In the genomic region with DNA sequence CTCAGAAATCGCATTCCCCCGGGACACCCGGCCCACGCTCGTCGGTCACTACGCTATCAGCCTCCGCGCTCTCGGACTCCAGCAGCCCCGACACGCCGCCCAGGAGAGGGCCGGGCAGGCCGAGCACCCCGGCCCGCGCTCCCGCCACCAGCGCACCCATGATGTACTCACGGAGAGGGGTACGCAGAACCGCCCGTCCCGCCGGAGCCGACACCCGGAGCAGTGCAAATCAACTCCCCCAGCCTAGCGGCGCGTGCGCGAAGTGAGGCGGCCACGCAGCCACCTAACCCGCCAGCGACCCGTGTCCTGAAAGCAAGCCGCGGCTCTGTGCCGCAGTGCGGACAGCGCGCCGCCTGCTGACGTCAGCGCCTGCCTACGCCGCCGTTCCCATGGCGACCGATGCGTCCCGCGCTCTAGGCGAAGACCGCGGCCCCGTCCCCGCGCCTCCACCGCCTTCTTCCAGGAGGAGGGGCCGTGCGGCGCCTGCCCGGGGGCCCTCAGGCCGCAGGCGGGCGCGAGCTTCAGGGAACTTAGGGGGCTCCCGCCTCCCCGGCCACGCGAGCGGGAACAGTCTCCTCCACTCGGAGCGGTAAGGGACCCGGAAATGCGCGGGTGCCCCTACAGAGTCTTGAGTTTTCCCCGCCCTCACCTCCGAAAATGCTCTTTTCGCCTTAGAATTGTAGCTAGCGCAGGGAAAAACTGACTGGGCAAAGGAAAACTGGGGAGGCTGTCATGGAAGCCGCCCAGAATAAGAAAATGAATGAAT, we compare ENCODE assay signal across 1 cellular context.
A peak's percentile ranks its signal among the peaks of the same experiment; 100 is the strongest.
TF ChIP-seq lines count a peak whose summit lies in the region.

A gene (minus strand): TSS at position 329 of the 766 bp plus-strand sequence. CDS start 5,503 bp downstream, outside the sequence.

TF ChIP-seq in SK-N-SH, 30 proteins besides CTCF, POLR2A, EP300 and RAD21 (continued from another document):
- TF ChIP-seq EZH2phosphoT487 (IDR thresholded peaks at IDR 0.05; ENCODE audit: borderline replicate concordance, low read depth) (no peak), NFIC (IDR thresholded peaks at IDR 0.05; ENCODE audit: borderline replicate concordance) (no peak), MXI1 (IDR thresholded peaks at IDR 0.05; ENCODE audit: low read depth, low read length) (peak; percentile 95), YY1 (IDR thresholded peaks at IDR 0.05; ENCODE audit: low read depth) (no peak), TCF12 (IDR thresholded peaks at IDR 0.05) (no peak), FOSL2 (IDR thresholded peaks at IDR 0.05; ENCODE audit: borderline replicate concordance, low read depth) (no peak), FOXJ3 (CRISPR knock-in tag; IDR thresholded peaks at IDR 0.05) (no peak; the same call in 1 of the 2 replicates), MEF2A (IDR thresholded peaks at IDR 0.05; ENCODE audit: borderline replicate concordance, low read depth) (no peak), CHD2 (IDR thresholded peaks at IDR 0.05; ENCODE audit: low read length, partially characterized antibody) (no peak), RXRA (IDR thresholded peaks at IDR 0.05; ENCODE audit: borderline replicate concordance, low read depth) (no peak), RCOR1 (IDR thresholded peaks at IDR 0.05; ENCODE audit: low read length) (no peak), NRF1 (IDR thresholded peaks at IDR 0.05; ENCODE audit: low read depth, low read length) (peak; percentile 65), FOXM1 (IDR thresholded peaks at IDR 0.05; ENCODE audit: low read depth) (no peak), GATA2 (CRISPR knock-in tag; IDR thresholded peaks at IDR 0.05) (0 out of 2 replicates have a peak, but pooled peaks have one; percentile 26), POLR2AphosphoS5 (IDR thresholded peaks at IDR 0.05; ENCODE audit: low read depth, low read length) (peak; percentile 61; the same call in 1 of the 2 replicates), SMC3 (IDR thresholded peaks at IDR 0.05; ENCODE audit: low read depth, low read length) (no peak), TEAD4 (IDR thresholded peaks at IDR 0.05; ENCODE audit: borderline replicate concordance, insufficient read depth) (no peak), GABPA (IDR thresholded peaks at IDR 0.05; ENCODE audit: low read depth) (no peak)
- TF ChIP-seq, protein P1, sequence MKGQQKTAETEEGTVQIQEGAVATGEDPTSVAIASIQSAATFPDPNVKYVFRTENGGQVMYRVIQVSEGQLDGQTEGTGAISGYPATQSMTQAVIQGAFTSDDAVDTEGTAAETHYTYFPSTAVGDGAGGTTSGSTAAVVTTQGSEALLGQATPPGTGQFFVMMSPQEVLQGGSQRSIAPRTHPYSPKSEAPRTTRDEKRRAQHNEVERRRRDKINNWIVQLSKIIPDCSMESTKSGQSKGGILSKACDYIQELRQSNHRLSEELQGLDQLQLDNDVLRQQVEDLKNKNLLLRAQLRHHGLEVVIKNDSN (IDR thresholded peaks at IDR 0.05; ENCODE audit: borderline replicate concordance, low read depth) = no peak
- TF ChIP-seq, protein P2, sequence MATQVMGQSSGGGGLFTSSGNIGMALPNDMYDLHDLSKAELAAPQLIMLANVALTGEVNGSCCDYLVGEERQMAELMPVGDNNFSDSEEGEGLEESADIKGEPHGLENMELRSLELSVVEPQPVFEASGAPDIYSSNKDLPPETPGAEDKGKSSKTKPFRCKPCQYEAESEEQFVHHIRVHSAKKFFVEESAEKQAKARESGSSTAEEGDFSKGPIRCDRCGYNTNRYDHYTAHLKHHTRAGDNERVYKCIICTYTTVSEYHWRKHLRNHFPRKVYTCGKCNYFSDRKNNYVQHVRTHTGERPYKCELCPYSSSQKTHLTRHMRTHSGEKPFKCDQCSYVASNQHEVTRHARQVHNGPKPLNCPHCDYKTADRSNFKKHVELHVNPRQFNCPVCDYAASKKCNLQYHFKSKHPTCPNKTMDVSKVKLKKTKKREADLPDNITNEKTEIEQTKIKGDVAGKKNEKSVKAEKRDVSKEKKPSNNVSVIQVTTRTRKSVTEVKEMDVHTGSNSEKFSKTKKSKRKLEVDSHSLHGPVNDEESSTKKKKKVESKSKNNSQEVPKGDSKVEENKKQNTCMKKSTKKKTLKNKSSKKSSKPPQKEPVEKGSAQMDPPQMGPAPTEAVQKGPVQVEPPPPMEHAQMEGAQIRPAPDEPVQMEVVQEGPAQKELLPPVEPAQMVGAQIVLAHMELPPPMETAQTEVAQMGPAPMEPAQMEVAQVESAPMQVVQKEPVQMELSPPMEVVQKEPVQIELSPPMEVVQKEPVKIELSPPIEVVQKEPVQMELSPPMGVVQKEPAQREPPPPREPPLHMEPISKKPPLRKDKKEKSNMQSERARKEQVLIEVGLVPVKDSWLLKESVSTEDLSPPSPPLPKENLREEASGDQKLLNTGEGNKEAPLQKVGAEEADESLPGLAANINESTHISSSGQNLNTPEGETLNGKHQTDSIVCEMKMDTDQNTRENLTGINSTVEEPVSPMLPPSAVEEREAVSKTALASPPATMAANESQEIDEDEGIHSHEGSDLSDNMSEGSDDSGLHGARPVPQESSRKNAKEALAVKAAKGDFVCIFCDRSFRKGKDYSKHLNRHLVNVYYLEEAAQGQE (IDR thresholded peaks at IDR 0.05; ENCODE audit: low read depth, low read length) = peak; percentile 49; the same call in 1 of the 2 replicates
- TF ChIP-seq, protein P3, sequence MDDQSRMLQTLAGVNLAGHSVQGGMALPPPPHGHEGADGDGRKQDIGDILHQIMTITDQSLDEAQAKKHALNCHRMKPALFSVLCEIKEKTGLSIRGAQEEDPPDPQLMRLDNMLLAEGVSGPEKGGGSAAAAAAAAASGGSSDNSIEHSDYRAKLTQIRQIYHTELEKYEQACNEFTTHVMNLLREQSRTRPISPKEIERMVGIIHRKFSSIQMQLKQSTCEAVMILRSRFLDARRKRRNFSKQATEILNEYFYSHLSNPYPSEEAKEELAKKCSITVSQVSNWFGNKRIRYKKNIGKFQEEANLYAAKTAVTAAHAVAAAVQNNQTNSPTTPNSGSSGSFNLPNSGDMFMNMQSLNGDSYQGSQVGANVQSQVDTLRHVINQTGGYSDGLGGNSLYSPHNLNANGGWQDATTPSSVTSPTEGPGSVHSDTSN (IDR thresholded peaks at IDR 0.05) = no peak
- TF ChIP-seq, protein P4, sequence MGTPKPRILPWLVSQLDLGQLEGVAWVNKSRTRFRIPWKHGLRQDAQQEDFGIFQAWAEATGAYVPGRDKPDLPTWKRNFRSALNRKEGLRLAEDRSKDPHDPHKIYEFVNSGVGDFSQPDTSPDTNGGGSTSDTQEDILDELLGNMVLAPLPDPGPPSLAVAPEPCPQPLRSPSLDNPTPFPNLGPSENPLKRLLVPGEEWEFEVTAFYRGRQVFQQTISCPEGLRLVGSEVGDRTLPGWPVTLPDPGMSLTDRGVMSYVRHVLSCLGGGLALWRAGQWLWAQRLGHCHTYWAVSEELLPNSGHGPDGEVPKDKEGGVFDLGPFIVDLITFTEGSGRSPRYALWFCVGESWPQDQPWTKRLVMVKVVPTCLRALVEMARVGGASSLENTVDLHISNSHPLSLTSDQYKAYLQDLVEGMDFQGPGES (IDR thresholded peaks at IDR 0.05; ENCODE audit: low read depth, low read length) = no peak
- TF ChIP-seq, protein P5, sequence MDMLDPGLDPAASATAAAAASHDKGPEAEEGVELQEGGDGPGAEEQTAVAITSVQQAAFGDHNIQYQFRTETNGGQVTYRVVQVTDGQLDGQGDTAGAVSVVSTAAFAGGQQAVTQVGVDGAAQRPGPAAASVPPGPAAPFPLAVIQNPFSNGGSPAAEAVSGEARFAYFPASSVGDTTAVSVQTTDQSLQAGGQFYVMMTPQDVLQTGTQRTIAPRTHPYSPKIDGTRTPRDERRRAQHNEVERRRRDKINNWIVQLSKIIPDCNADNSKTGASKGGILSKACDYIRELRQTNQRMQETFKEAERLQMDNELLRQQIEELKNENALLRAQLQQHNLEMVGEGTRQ (IDR thresholded peaks at IDR 0.05; ENCODE audit: borderline replicate concordance, low read depth, low read length) = no peak
- TF ChIP-seq, protein P6, sequence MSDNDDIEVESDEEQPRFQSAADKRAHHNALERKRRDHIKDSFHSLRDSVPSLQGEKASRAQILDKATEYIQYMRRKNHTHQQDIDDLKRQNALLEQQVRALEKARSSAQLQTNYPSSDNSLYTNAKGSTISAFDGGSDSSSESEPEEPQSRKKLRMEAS (IDR thresholded peaks at IDR 0.05; ENCODE audit: low read depth) = peak; percentile 79; the same call in 1 of the 2 replicates
TF ChIP-seq in SK-N-SH: peak in this region for 10.
